ENCODE assay signal across 8 cellular contexts in the genomic region with DNA sequence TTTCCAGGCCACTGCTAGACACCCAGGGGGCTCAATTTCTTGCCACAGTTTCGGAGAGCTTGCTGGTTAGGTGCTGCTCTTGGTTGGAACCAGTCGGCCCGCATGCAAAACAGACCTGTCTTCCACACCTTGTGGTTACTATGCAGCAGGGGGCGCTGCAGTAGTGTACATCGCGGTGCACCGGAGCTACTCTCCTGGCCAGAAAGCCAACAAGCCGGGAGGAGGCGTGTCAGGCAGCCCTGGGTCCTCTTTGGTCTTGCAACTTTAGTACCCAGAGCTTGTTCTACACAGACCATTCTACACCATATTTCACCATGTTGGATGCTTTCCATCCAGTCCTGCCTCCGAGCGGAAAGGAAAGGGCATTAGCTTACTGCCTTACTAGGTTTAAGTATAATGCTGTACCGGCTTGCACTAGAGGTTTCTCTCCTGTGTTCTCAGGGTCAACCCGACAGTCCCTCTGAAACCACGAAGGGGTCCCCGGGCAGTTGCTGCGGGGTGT. TPM values are rescaled to one million over a fixed set of nuclear protein-coding genes. Genes with fewer than 3 reads are reported as not detected.
DNase-seq lines count a peak whose midpoint lies in the region; ATAC-seq and TF ChIP-seq lines count a peak whose summit lies in the region.

No MANE protein-coding gene starts in this region.

- peak; percentile 77 for ATAC-seq in natural killer cell treated with Interleukin-12 subunit alpha and Interleukin-12 subunit beta and Interleukin-15 and Interleukin-18, amount 100 ng/mL, for 72 hours

- H3K36me3 Mint-ChIP-seq in natural killer cell treated with Interleukin-12 subunit alpha and Interleukin-12 subunit beta and Interleukin-15 and Interleukin-18, amount 100 ng/mL, for 72 hours, result no peaks in the 10 kb centered on the region

- no peaks in the 10 kb centered on the region for H3K36me3 ChIP-seq in H7 (replicated peaks; ENCODE audit: control insufficient read depth, insufficient read depth, low read length)

- H3K27me3 Mint-ChIP-seq in natural killer cell treated with Interleukin-12 subunit alpha and Interleukin-12 subunit beta and Interleukin-15 and Interleukin-18, amount 100 ng/mL, for 72 hours, result peaks cover 0 to 16% of the 10 kb centered on the region in 2 donors

- peaks cover 5% of the 10 kb centered on the region; the same call in 1 of the 2 replicates for H3K27me3 ChIP-seq in H7 (ENCODE audit: control insufficient read depth, insufficient read depth, low read length)

- DNase-seq in ELR (ENCODE audit: low read depth), result peak; percentile 82
- DNase-seq in H7, result peak; percentile 61
- peak; percentile 98 for DNase-seq in LoVo (ENCODE audit: low spot score)
- DNase-seq in RPMI8226, result peak; percentile 95
- DNase-seq in activated T-helper 9 cell treated with anti-CD3 and anti-CD28 coated beads, Interleukin-2, amount 50 U/mL, for 16 hours (ENCODE audit: low read depth), result peak; percentile 86
- peak; percentile 96 for DNase-seq in fibroblast of pulmonary artery (ENCODE audit: low read depth)
- peak; percentile 89 for DNase-seq in natural killer cell treated with Interleukin-12 subunit alpha and Interleukin-12 subunit beta and Interleukin-15 and Interleukin-18, amount 100 ng/mL, for 72 hours (ENCODE audit: low spot score)
- DNase-seq in stimulated activated naive CD4-positive, alpha-beta T cell treated with Interleukin-2 at 50 U/mL for 16 hours (lab: John Stamatoyannopoulos, UW), result peak; percentile 92

- peaks cover 21 to 22% of the 10 kb centered on the region in 2 donors for H3K4me1 Mint-ChIP-seq in natural killer cell treated with Interleukin-12 subunit alpha and Interleukin-12 subunit beta and Interleukin-15 and Interleukin-18, amount 100 ng/mL, for 72 hours (ENCODE audit: low read depth in 2 of 2)

- peak overlapping the region; percentile 99 for H3K4me3 Mint-ChIP-seq in natural killer cell treated with Interleukin-12 subunit alpha and Interleukin-12 subunit beta and Interleukin-15 and Interleukin-18, amount 100 ng/mL, for 72 hours

- peak overlapping the region; percentile 79 for H3K4me3 ChIP-seq in H7 (ENCODE audit: insufficient read depth, low read depth, low read length)
- peak overlapping the region; percentile 78 for H3K4me3 ChIP-seq in fibroblast of pulmonary artery (replicated peaks; ENCODE audit: low read depth, low read length)

- TF ChIP-seq CTCF in fibroblast of pulmonary artery (IDR thresholded peaks at IDR 0.05; ENCODE audit: low read length, missing control alignments), result peak; percentile 86

- no peaks in the 10 kb centered on the region for H3K9me3 Mint-ChIP-seq in natural killer cell treated with Interleukin-12 subunit alpha and Interleukin-12 subunit beta and Interleukin-15 and Interleukin-18, amount 100 ng/mL, for 72 hours

- peak overlapping the region; percentile 86 to 92 for H3K27ac Mint-ChIP-seq in natural killer cell treated with Interleukin-12 subunit alpha and Interleukin-12 subunit beta and Interleukin-15 and Interleukin-18, amount 100 ng/mL, for 72 hours

RNA-seq across cellular contexts. Expression of a gene that starts 0.9 kb away (rescaled TPM):
- 3.7 and 4.8 TPM in 2 replicates for total RNA-seq in H7 (2014; rRNA removed; shearing (Covaris generic))
- 1 to 10 TPM; 1.6 to 2.5 TPM for total RNA-seq in natural killer cell treated with Interleukin-12 subunit alpha and Interleukin-12 subunit beta and Interleukin-15 and Interleukin-18, amount 100 ng/mL, for 72 hours

Comparison
In these comparisons a context has a peak if more than half of its experiments do, and no peak if none do; other contexts are left out.
1. Peak in every context shown above with its lines: DNase-seq, ATAC-seq and H3K4me3 ChIP-seq.